Comparison of ENCODE assay signal across 15 cellular contexts in the genomic region with DNA sequence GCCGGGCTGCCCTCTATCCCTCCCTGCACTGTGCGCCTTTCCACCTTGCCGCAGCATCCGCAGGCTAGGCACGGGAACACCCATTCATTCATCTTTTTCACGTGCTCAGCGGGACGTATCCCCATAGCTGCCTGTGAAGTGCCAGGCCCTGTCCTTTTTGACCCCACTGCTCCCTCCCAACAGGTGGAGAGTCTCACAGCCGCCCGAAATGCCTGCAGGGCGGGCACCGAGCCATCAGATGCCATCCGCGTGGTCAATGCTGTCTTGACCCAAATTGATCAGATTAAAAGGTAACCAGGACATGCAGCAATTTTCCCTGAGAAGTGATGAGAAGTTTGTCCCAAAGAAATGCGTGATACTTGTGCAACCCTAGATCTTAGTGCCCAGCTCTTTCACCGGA. TPM values are rescaled to one million over a fixed set of nuclear protein-coding genes. Genes with fewer than 3 reads are reported as not detected.
DNase-seq lines count a peak whose midpoint lies in the region; ATAC-seq and TF ChIP-seq lines count a peak whose summit lies in the region.
"Had no signal": no experiment of that assay in that cellular context is flagged by ENCODE, and none has a peak within 500 bp of the region (broad histone marks: within the 10 kb centered on the region; RNA-seq: fewer than 3 reads in every experiment).

No MANE protein-coding gene starts in this region.

- ATAC-seq in T-helper 17 cell: no peak
- no peak for ATAC-seq in foreskin keratinocyte
- ATAC-seq in right lobe of liver: no peak
- ATAC-seq in GM18505 (IDR thresholded peaks at IDR 0.05; ENCODE audit: unreplicated experiment): no peak
- ATAC-seq: HepG2 had no signal

- no TSS peak for BruUV-seq in A673 (replicated peaks; lab: Mats Ljungman, UMichigan)

- no peak overlapping the region for H2BK15ac ChIP-seq in neuronal stem cell (ENCODE audit: low read length)

- no peak overlapping the region for H2AFZ ChIP-seq in neuronal stem cell (ENCODE audit: low read length)
- H2AFZ ChIP-seq: GM23248 had no signal

- no peaks in the 10 kb centered on the region for H3K27me3 ChIP-seq in foreskin keratinocyte
- H3K27me3 ChIP-seq in neuronal stem cell (ENCODE audit: control insufficient read depth in 3 of 3, insufficient read depth in 3 of 3, low read depth in 1 of 3, low read length in 3 of 3): no peaks in the 10 kb centered on the region
- H3K27me3 ChIP-seq in right lobe of liver: no peaks in the 10 kb centered on the region
- no peaks in the 10 kb centered on the region for H3K27me3 ChIP-seq in A673 (replicated peaks; ENCODE audit: insufficient read depth, low read depth, low read length, poor library complexity)

- H3K4me2 ChIP-seq in neuronal stem cell (ENCODE audit: insufficient read depth, low read length, poor library complexity, severe bottlenecking): no peak overlapping the region

- no peak overlapping the region for H2AK5ac ChIP-seq in neuronal stem cell (ENCODE audit: low read depth, low read length)

- TF ChIP-seq CTCF in foreskin keratinocyte (conservative IDR thresholded peaks at IDR 0.05): no peak
- no peak for TF ChIP-seq CTCF in right lobe of liver (IDR thresholded peaks at IDR 0.05)
- no peak for TF ChIP-seq CTCF in A673 (conservative IDR thresholded peaks at IDR 0.05; ENCODE audit: low read depth, low read length)

- peak overlapping the region; percentile 98 for H3K27ac ChIP-seq in foreskin keratinocyte
- no peak overlapping the region for H3K27ac ChIP-seq in neuronal stem cell (replicated peaks; ENCODE audit: low read length)
- no peak overlapping the region for H3K27ac ChIP-seq in right lobe of liver
- H3K27ac ChIP-seq in A673 (ENCODE audit: low read depth, low read length, poor library complexity, severe bottlenecking): no peak overlapping the region
- H3K27ac ChIP-seq: C4-2B, GM23248, HL-60 had no signal

- H3K14ac ChIP-seq in neuronal stem cell (ENCODE audit: low read length): no peak overlapping the region

- H3K27ac Mint-ChIP-seq in T-helper 17 cell: peak overlapping the region; percentile 16
- H3K27ac Mint-ChIP-seq: CD4-positive, alpha-beta T cell had no signal

- H3K4me3 Mint-ChIP-seq in T-helper 17 cell: no peak overlapping the region
- H3K4me3 Mint-ChIP-seq: CD4-positive, alpha-beta T cell had no signal

- peaks cover 39 to 95% of the 10 kb centered on the region in 2 donors for H3K36me3 ChIP-seq in neuronal stem cell (replicated peaks in 1 of 2; ENCODE audit: control insufficient read depth in 2 of 2, insufficient read depth in 2 of 2, low read length in 2 of 2)
- H3K36me3 ChIP-seq in right lobe of liver: no peaks in the 10 kb centered on the region
- peaks cover 50% of the 10 kb centered on the region for H3K36me3 ChIP-seq in A673 (ENCODE audit: insufficient read depth, low read length, poor library complexity, severe bottlenecking)

- H2BK12ac ChIP-seq in neuronal stem cell (ENCODE audit: low read length): no peak overlapping the region

- intact Hi-C loops in right lobe of liver (cut with DNase I) (loop anchor here in 1 of 2 donors (5.0 kb wide), 1 partner anchor 236 kb away; no protein-coding TSS in a partner anchor), A673 (cut with micrococcal nuclease; ENCODE audit: unreplicated experiment) (no loop called here)

- TF ChIP-seq POLR2A in right lobe of liver (IDR thresholded peaks at IDR 0.05): no peak
- TF ChIP-seq POLR2A in GM18505 (IDR thresholded peaks at IDR 0.05; ENCODE audit: borderline replicate concordance, extremely low read depth, insufficient read depth, insufficient read length): no peak

- no peak overlapping the region for H3K4me3 ChIP-seq in neuronal stem cell (ENCODE audit: low read length in 2 of 2)
- no peak overlapping the region for H3K4me3 ChIP-seq in right lobe of liver
- H3K4me3 ChIP-seq in A673 (ENCODE audit: low read depth, low read length, poor library complexity, severe bottlenecking): no peak overlapping the region
- H3K4me3 ChIP-seq: GM23248, HAP-1 had no signal

- H3K4me1 ChIP-seq in foreskin keratinocyte (peaks cover 8% of the 10 kb centered on the region), neuronal stem cell (ENCODE audit: control insufficient read depth in 2 of 2, insufficient read depth in 1 of 2, low read depth in 1 of 2, low read length in 2 of 2) (peaks cover 6 to 12% of the 10 kb centered on the region in 2 donors), right lobe of liver (no peaks in the 10 kb centered on the region), A673 (ENCODE audit: insufficient read depth, low read length, poor library complexity, severe bottlenecking) (no peaks in the 10 kb centered on the region)
- H3K4me1 ChIP-seq: Caco-2, HAP-1 had no signal

- no peak overlapping the region for H4K91ac ChIP-seq in neuronal stem cell (ENCODE audit: low read depth, low read length, poor library complexity)

- CTCF ChIA-PET in A673 (lab: Charles Lee): no interaction called here

- DNase-seq in T-helper 17 cell: no peak
- DNase-seq in foreskin keratinocyte: no peak
- DNase-seq in neuronal stem cell (ENCODE audit: low spot score): no peak
- no peak for DNase-seq in NCI-H1436 (lab: John Stamatoyannopoulos, UW)
- no peak for DNase-seq in right lobe of liver
- DNase-seq in A673 (ENCODE audit: low spot score): no peak
- DNase-seq: AML-193; Caco-2; CD4-positive, alpha-beta T cell; GM23248 had no signal

- peak overlapping the region; percentile 50 for H3K9ac ChIP-seq in neuronal stem cell (ENCODE audit: low read depth, low read length, poor library complexity)
- H3K9ac ChIP-seq: GM23248 had no signal

- POLR2A ChIA-PET in A673 (lab: Charles Lee; ENCODE audit: low non-redundant PET): no interaction called here

- H3K27me3 Mint-ChIP-seq in T-helper 17 cell: no peaks in the 10 kb centered on the region
- H3K27me3 Mint-ChIP-seq: CD4-positive, alpha-beta T cell had no signal

- H3K18ac ChIP-seq in neuronal stem cell (ENCODE audit: low read length): no peak overlapping the region

- no peak overlapping the region for H3K23ac ChIP-seq in neuronal stem cell (ENCODE audit: low read depth, low read length, poor library complexity)

- H3K36me3 Mint-ChIP-seq in T-helper 17 cell (ENCODE audit: low read depth): peaks cover 2% of the 10 kb centered on the region

- H2BK5ac ChIP-seq in neuronal stem cell (ENCODE audit: low read length): peak overlapping the region; percentile 61

- no peak overlapping the region for H3K4ac ChIP-seq in neuronal stem cell (ENCODE audit: low read length)

- no peak overlapping the region for H4K8ac ChIP-seq in neuronal stem cell (ENCODE audit: low read depth, low read length)

- H3K79me1 ChIP-seq in neuronal stem cell (ENCODE audit: low read depth, low read length): peaks cover 5% of the 10 kb centered on the region

- H2BK120ac ChIP-seq in neuronal stem cell (ENCODE audit: low read depth, low read length): no peak overlapping the region

- WGBS in neuronal stem cell (ENCODE audit: extremely low coverage in 2 of 2, insufficient read length in 2 of 2, insufficient replicate concordance in 1 of 2), 2 donors: no CpG with 5 or more reads among the region's 16 CpGs
- WGBS in right lobe of liver (ENCODE audit: insufficient coverage, low coverage, low lambda C conversion rate, missing lambda C conversion rate): 90% methylated on average over 14 of the region's 16 CpGs

- H3K9me3 ChIP-seq in T-helper 17 cell (ENCODE audit: control insufficient read depth, low read length, poor library complexity, severe bottlenecking) (no peaks in the 10 kb centered on the region), neuronal stem cell (replicated peaks in 1 of 2; ENCODE audit: control insufficient read depth in 2 of 2, insufficient read depth in 1 of 2, low read depth in 1 of 2, low read length in 2 of 2) (no peaks in the 10 kb centered on the region), right lobe of liver (no peaks in the 10 kb centered on the region), A673 (ENCODE audit: low read depth, low read length, poor library complexity, severe bottlenecking) (no peaks in the 10 kb centered on the region)
- H3K9me3 ChIP-seq: Caco-2, HAP-1 had no signal

- H3K4me1 Mint-ChIP-seq in T-helper 17 cell: peaks cover 9% of the 10 kb centered on the region

RNA-seq across cellular contexts. Expression of gene TRIP13, which starts 15.5 kb away (rescaled TPM):
- total RNA-seq in T-helper 17 cell (1 to 10 TPM; 1.0 to 2.6 TPM), foreskin keratinocyte (43.4 and 58.3 TPM in 2 replicates), right lobe of liver (1 to 10 TPM in 2 of 6 experiments, under 1 TPM in 4; 0.15 to 3.2 (median 0.70) TPM), A673 (2021) (64.6 and 69.1 TPM in 2 replicates)
- polyA plus RNA-seq in foreskin keratinocyte: 27.7 and 37.9 TPM in 2 replicates
- polyA plus RNA-seq in neuronal stem cell (2013, experiment 1 of 2): 24.6 TPM
- polyA plus RNA-seq in neuronal stem cell (2013, experiment 2 of 2): 25.7 TPM

RNA-seq across cellular contexts. Expression of gene BRD9, which starts 15.6 kb away (rescaled TPM):
- total RNA-seq in T-helper 17 cell (100 to 1,000 TPM; 179 to 200 TPM), foreskin keratinocyte (35.1 and 38.6 TPM in 2 replicates), right lobe of liver (10 to 100 TPM; 10.7 to 16.7 (median 13.8) TPM), A673 (2021) (73.7 and 76.5 TPM in 2 replicates)
- 29.3 and 31.6 TPM in 2 replicates for polyA plus RNA-seq in foreskin keratinocyte
- polyA plus RNA-seq in neuronal stem cell (2013, experiment 1 of 2): 31.5 TPM
- 31.0 TPM for polyA plus RNA-seq in neuronal stem cell (2013, experiment 2 of 2)

RNA-seq across cellular contexts. Expression of gene ZDHHC11, which starts 57.4 kb away (rescaled TPM):
- total RNA-seq in T-helper 17 cell (10 to 100 TPM; 27.7 to 37.1 TPM), foreskin keratinocyte (0.67 and 1.7 TPM in 2 replicates), right lobe of liver (10 to 100 TPM in 2 of 6 experiments, 1 to 10 TPM in 3, under 1 TPM in 1; 0.50 to 14.4 (median 5.8) TPM), A673 (2021) (45.5 and 47.3 TPM in 2 replicates)
- 0.58 and 0.62 TPM in 2 replicates for polyA plus RNA-seq in foreskin keratinocyte
- 6.4 TPM for polyA plus RNA-seq in neuronal stem cell (2013, experiment 1 of 2)
- 6.7 TPM for polyA plus RNA-seq in neuronal stem cell (2013, experiment 2 of 2)

Comparison
In these comparisons a context has a peak if more than half of its experiments do, and no peak if none do; other contexts are left out.
1. RNA of gene TRIP13, which starts 15.5 kb away (total RNA-seq): 64.6 to 69.1 TPM in A673 and 43.4 to 58.3 TPM in foreskin keratinocyte; 1.0 to 2.6 TPM in T-helper 17 cell and 0.15 to 3.2 TPM in right lobe of liver; every median in the first group is over 10 times any median in the second.